In genomic region chr10:79139124-79139835, GRCh38 we compare ENCODE assay signal across 11 cellular contexts.
DNase-seq lines count a peak whose midpoint lies in the region; ATAC-seq, FAIRE-seq and TF ChIP-seq lines count a peak whose summit lies in the region.
"Had no signal": no experiment of that assay in that cellular context is flagged by ENCODE, and none has a peak within 500 bp of the region (broad histone marks: within the 10 kb centered on the region; RNA-seq: fewer than 3 reads in every experiment).

No MANE protein-coding gene starts in this region.

- H3K27ac Mint-ChIP-seq in activated naive CD4-positive, alpha-beta T cell treated with anti-CD3 and anti-CD28 coated beads, Interleukin-2, amount 10 ng/mL, durations not matched to agents 7 days and 5 days = peak overlapping the region; percentile 24
- no peak overlapping the region for H3K27ac Mint-ChIP-seq in endothelial cell (ENCODE audit: unreplicated experiment)

- 14% methylated on average over 26 of the region's 26 CpGs for WGBS in urinary bladder

- no peaks in the 10 kb centered on the region for H3K27me3 Mint-ChIP-seq in activated naive CD4-positive, alpha-beta T cell treated with anti-CD3 and anti-CD28 coated beads, Interleukin-2, amount 10 ng/mL, durations not matched to agents 7 days and 5 days
- H3K27me3 Mint-ChIP-seq in endothelial cell (ENCODE audit: unreplicated experiment) = peaks cover 19% of the 10 kb centered on the region

- TF ChIP-seq CTCF in endothelial cell (IDR thresholded peaks at IDR 0.05; ENCODE audit: unreplicated experiment) = no peak

- H3K4me3 Mint-ChIP-seq in activated naive CD4-positive, alpha-beta T cell treated with anti-CD3 and anti-CD28 coated beads, Interleukin-2, amount 10 ng/mL, durations not matched to agents 7 days and 5 days = no peak overlapping the region
- H3K4me3 Mint-ChIP-seq in endothelial cell (ENCODE audit: unreplicated experiment) = peak overlapping the region; percentile 28

- peaks cover 10% of the 10 kb centered on the region for H3K36me3 Mint-ChIP-seq in activated naive CD4-positive, alpha-beta T cell treated with anti-CD3 and anti-CD28 coated beads, Interleukin-2, amount 10 ng/mL, durations not matched to agents 7 days and 5 days
- peaks cover 23% of the 10 kb centered on the region for H3K36me3 Mint-ChIP-seq in endothelial cell (ENCODE audit: low read depth, unreplicated experiment)

- H3K4me3 ChIP-seq in muscle layer of colon (ENCODE audit: low read depth in 1 of 2, low read length in 2 of 2) = peak overlapping the region in 1 of 2 donors; percentile 19
- H3K4me3 ChIP-seq in urinary bladder (ENCODE audit: low read depth, low read length) = no peak overlapping the region

- no peak overlapping the region for H3K9ac ChIP-seq in muscle layer of colon (ENCODE audit: low read length)

- H3K9me3 Mint-ChIP-seq in activated naive CD4-positive, alpha-beta T cell treated with anti-CD3 and anti-CD28 coated beads, Interleukin-2, amount 10 ng/mL, durations not matched to agents 7 days and 5 days = no peaks in the 10 kb centered on the region
- H3K9me3 Mint-ChIP-seq in endothelial cell (ENCODE audit: unreplicated experiment) = no peaks in the 10 kb centered on the region

- no peaks in the 10 kb centered on the region for H3K9me3 ChIP-seq in muscle layer of colon (ENCODE audit: low read length)

- no peaks in the 10 kb centered on the region for H3K27me3 ChIP-seq in muscle layer of colon (ENCODE audit: control insufficient read depth in 1 of 2, insufficient read depth in 2 of 2, low read length in 2 of 2)

- H3K4me1 ChIP-seq in muscle layer of colon (ENCODE audit: insufficient read depth, low read length) (peaks cover 89% of the 10 kb centered on the region), urinary bladder (ENCODE audit: insufficient read depth) (peaks cover 2% of the 10 kb centered on the region)

- no peak for FAIRE-seq in GM12891 (lab: Jason Lieb, UNC)
- FAIRE-seq: bronchial epithelial cell had no signal

- CTCF ChIA-PET in activated naive CD4-positive, alpha-beta T cell treated with anti-CD3 and anti-CD28 coated beads, Interleukin-2, amount 10 ng/mL, durations not matched to agents 7 days and 5 days (lab: Charles Lee) = interaction anchor here (0.5 kb wide), 1 partner anchor 75 kb away, joined by 3 read pairs; no protein-coding TSS in a partner anchor

- no peak for DNase-seq in activated naive CD4-positive, alpha-beta T cell treated with anti-CD3 and anti-CD28 coated beads, Interleukin-2, amount 10 ng/mL, durations not matched to agents 7 days and 5 days
- no peak for DNase-seq in activated naive CD4-positive, alpha-beta T cell treated with anti-CD3 and anti-CD28 coated beads, Interleukin-2, amount 50 U/mL, for 16 hours
- DNase-seq in endothelial cell (ENCODE audit: low spot score) (no peak), GM12891 (ENCODE audit: insufficient read length, low spot score) (no peak), NCI-H446 (lab: John Stamatoyannopoulos, UW) (no peak)
- DNase-seq: C1 segment of cervical spinal cord, NCI-H526 treated with DMSO at 0.1 percent for 48 hours had no signal

- TF ChIP-seq POLR2A in GM12891 (IDR thresholded peaks at IDR 0.05; ENCODE audit: low read depth, low read length) = no peak

- H3K4me1 Mint-ChIP-seq in activated naive CD4-positive, alpha-beta T cell treated with anti-CD3 and anti-CD28 coated beads, Interleukin-2, amount 10 ng/mL, durations not matched to agents 7 days and 5 days = peaks cover 61% of the 10 kb centered on the region
- H3K4me1 Mint-ChIP-seq in endothelial cell (ENCODE audit: unreplicated experiment) = peaks cover 51% of the 10 kb centered on the region

- H3K27ac ChIP-seq in muscle layer of colon (ENCODE audit: low read depth, low read length) (peak overlapping the region; percentile 73), urinary bladder (ENCODE audit: low read depth) (peak overlapping the region; percentile 86)

- ATAC-seq in GM19351 (IDR thresholded peaks at IDR 0.05; ENCODE audit: unreplicated experiment) = no peak

- peaks cover 33% of the 10 kb centered on the region for H3K36me3 ChIP-seq in muscle layer of colon (ENCODE audit: insufficient read depth, low read length)
- H3K36me3 ChIP-seq in urinary bladder (ENCODE audit: insufficient read depth) = no peaks in the 10 kb centered on the region

TF ChIP-seq in GM12891, 5 proteins besides CTCF, POLR2A, EP300 and RAD21:
- TF ChIP-seq SPI1 (IDR thresholded peaks at IDR 0.05; ENCODE audit: low read depth, low read length) = no peak
- TF ChIP-seq POLR2AphosphoS5 (IDR thresholded peaks at IDR 0.05; ENCODE audit: low read depth, low read length) = no peak
- no peak for TF ChIP-seq TAF1 (IDR thresholded peaks at IDR 0.05; ENCODE audit: low read depth, low read length)
- TF ChIP-seq PAX5 (IDR thresholded peaks at IDR 0.05; ENCODE audit: insufficient read depth, low read length, severe bottlenecking) = no peak
- no peak for TF ChIP-seq POU2F2 (IDR thresholded peaks at IDR 0.05; ENCODE audit: low read depth, low read length)
